8 cellular contexts compared by ENCODE assay signal in the genomic region with DNA sequence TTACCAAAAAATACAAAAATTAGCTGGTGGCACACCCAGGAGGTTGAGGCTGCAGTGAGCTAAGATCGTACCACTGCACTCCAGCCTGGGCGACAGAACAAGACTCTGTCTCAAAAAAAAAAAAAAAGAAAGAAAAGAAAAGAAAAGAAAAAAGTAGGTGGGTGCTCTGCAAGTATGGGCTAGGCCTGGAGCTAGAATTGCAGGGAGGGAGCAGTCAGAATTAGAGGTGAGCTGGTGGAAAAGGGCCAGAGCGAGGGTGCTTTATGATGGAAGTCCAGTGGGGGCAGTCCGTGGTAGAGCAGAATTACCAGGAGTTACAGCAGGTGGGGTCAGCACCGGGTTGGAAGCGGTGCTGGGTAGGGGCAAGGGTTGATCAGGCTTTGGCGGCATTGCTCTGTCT. TPM values are rescaled to one million over a fixed set of nuclear protein-coding genes. Genes with fewer than 3 reads are reported as not detected.
"Had no signal": no experiment of that assay in that cellular context is flagged by ENCODE, and none has a peak within 500 bp of the region (broad histone marks: within the 10 kb centered on the region; RNA-seq: fewer than 3 reads in every experiment).

No MANE protein-coding gene starts in this region.

- H3K4me1 ChIP-seq: HAP-1 had no signal

- FAIRE-seq: HTR-8/SVneo, K562 had no signal

- H3K36me3 ChIP-seq: HAP-1 had no signal

- H3K4me3 ChIP-seq: HAP-1, K562 had no signal

- DNase-seq: GOT3, H7, KG1 had no signal

- H3K9me3 ChIP-seq: HAP-1 had no signal

- ATAC-seq: HCT116, K562 had no signal

RNA-seq across cellular contexts. Expression of a gene that starts 59.5 kb away (rescaled TPM):
- total RNA-seq: HT-29, K562 had no signal
